Comparison of ENCODE assay signal across 7 cellular contexts in genomic region chr5:40736103-40736875, GRCh38. TPM values are rescaled to one million over a fixed set of nuclear protein-coding genes. Genes with fewer than 3 reads are reported as not detected.
DNase-seq lines count a peak whose midpoint lies in the region; ATAC-seq and TF ChIP-seq lines count a peak whose summit lies in the region.

No MANE protein-coding gene starts in this region.

- H2AFZ ChIP-seq in fibroblast of lung (ENCODE audit: low read length) (no peak overlapping the region), neuronal stem cell (ENCODE audit: low read length) (no peak overlapping the region)

- DNase-seq in G401 (ENCODE audit: low spot score) (peak; percentile 61), LHCN-M2 (ENCODE audit: low read depth) (peak; percentile 74), fibroblast of lung (ENCODE audit: low read depth in 2 of 2) (peak; percentile 53 to 78), neuronal stem cell (ENCODE audit: low spot score) (peak; percentile 27)
- no peak for DNase-seq in effector CD4-positive, alpha-beta T cell

- H3K27me3 ChIP-seq in fibroblast of lung (ENCODE audit: control insufficient read depth, insufficient read depth, low read length) (no peaks in the 10 kb centered on the region), neuronal stem cell (ENCODE audit: control insufficient read depth in 3 of 3, insufficient read depth in 3 of 3, low read depth in 1 of 3, low read length in 3 of 3) (no peaks in the 10 kb centered on the region)

- peak overlapping the region; percentile 52 for H3K27ac ChIP-seq in fibroblast of lung (ENCODE audit: insufficient read depth, low read length)
- H3K27ac ChIP-seq in neuronal stem cell (replicated peaks; ENCODE audit: low read length) = no peak overlapping the region

- no peak overlapping the region for H4K8ac ChIP-seq in neuronal stem cell (ENCODE audit: low read depth, low read length)

- no peak overlapping the region for H2BK12ac ChIP-seq in neuronal stem cell (ENCODE audit: low read length)

- H3K4me1 ChIP-seq in fibroblast of lung (ENCODE audit: control insufficient read depth, extremely low read depth, insufficient read depth, low read length) (peaks cover 14% of the 10 kb centered on the region), neuronal stem cell (ENCODE audit: control insufficient read depth in 2 of 2, insufficient read depth in 1 of 2, low read depth in 1 of 2, low read length in 2 of 2) (no peaks in the 10 kb centered on the region)

- H3K4me3 ChIP-seq in fibroblast of lung (replicated peaks in 1 of 4; ENCODE audit: control extremely low read depth in 1 of 4, insufficient read depth in 1 of 4, low read depth in 3 of 4, low read length in 4 of 4) (no peak overlapping the region), neuronal stem cell (ENCODE audit: low read length in 2 of 2) (no peak overlapping the region)

- peak; percentile 76 for ATAC-seq in GM21423 (IDR thresholded peaks at IDR 0.05; ENCODE audit: unreplicated experiment)
- peak; percentile 92 for ATAC-seq in SK-N-SH treated with all-trans-retinoic acid at 6 μM for 48 hours

- H3K9me3 ChIP-seq in fibroblast of lung (ENCODE audit: control insufficient read depth, insufficient read depth, low read depth, low read length) = no peaks in the 10 kb centered on the region
- peaks cover 0 to 19% of the 10 kb centered on the region in 2 donors for H3K9me3 ChIP-seq in neuronal stem cell (replicated peaks in 1 of 2; ENCODE audit: control insufficient read depth in 2 of 2, insufficient read depth in 1 of 2, low read depth in 1 of 2, low read length in 2 of 2)

- peak overlapping the region; percentile 28 for H3K4me2 ChIP-seq in fibroblast of lung (ENCODE audit: extremely low read depth, insufficient read depth, low read length)
- H3K4me2 ChIP-seq in neuronal stem cell (ENCODE audit: insufficient read depth, low read length, poor library complexity, severe bottlenecking) = no peak overlapping the region

- H3K9ac ChIP-seq in fibroblast of lung (ENCODE audit: insufficient read depth, low read length) = no peak overlapping the region
- no peak overlapping the region for H3K9ac ChIP-seq in neuronal stem cell (ENCODE audit: low read depth, low read length, poor library complexity)

- no peak overlapping the region for H3K14ac ChIP-seq in neuronal stem cell (ENCODE audit: low read length)

- H3K36me3 ChIP-seq in fibroblast of lung (ENCODE audit: control insufficient read depth, insufficient read depth, low read length) = no peaks in the 10 kb centered on the region
- H3K36me3 ChIP-seq in neuronal stem cell (replicated peaks in 1 of 2; ENCODE audit: control insufficient read depth in 2 of 2, insufficient read depth in 2 of 2, low read length in 2 of 2) = peaks cover 5 to 25% of the 10 kb centered on the region in 2 donors

- no peak overlapping the region for H2BK120ac ChIP-seq in neuronal stem cell (ENCODE audit: low read depth, low read length)

- no peak overlapping the region for H3K18ac ChIP-seq in neuronal stem cell (ENCODE audit: low read length)

- peak; percentile 62 to 68 for TF ChIP-seq CTCF in fibroblast of lung (conservative IDR thresholded peaks at IDR 0.05 in 1 of 2, IDR thresholded peaks at IDR 0.05 in 1 of 2; ENCODE audit: low read depth in 1 of 2, low read length in 2 of 2)

- H2BK5ac ChIP-seq in neuronal stem cell (ENCODE audit: low read length) = no peak overlapping the region

- peaks cover 2% of the 10 kb centered on the region for H3K79me2 ChIP-seq in fibroblast of lung (ENCODE audit: control insufficient read depth, insufficient read depth, low read length)

- in situ Hi-C loops in G401 (cut with HindIII; ENCODE audit: low sequenced_read_pairs) = no loop called here

- no CpG with 5 or more reads among the region's 1 CpG for WGBS in neuronal stem cell (ENCODE audit: extremely low coverage in 2 of 2, insufficient read length in 2 of 2, insufficient replicate concordance in 1 of 2), 2 donors

- H3K23ac ChIP-seq in neuronal stem cell (ENCODE audit: low read depth, low read length, poor library complexity) = no peak overlapping the region

- H4K91ac ChIP-seq in neuronal stem cell (ENCODE audit: low read depth, low read length, poor library complexity) = no peak overlapping the region

- H2AK5ac ChIP-seq in neuronal stem cell (ENCODE audit: low read depth, low read length) = no peak overlapping the region

- no peak overlapping the region for H3K4ac ChIP-seq in neuronal stem cell (ENCODE audit: low read length)

- no peak overlapping the region for H2BK15ac ChIP-seq in neuronal stem cell (ENCODE audit: low read length)

- no peaks in the 10 kb centered on the region for H4K20me1 ChIP-seq in fibroblast of lung (ENCODE audit: control insufficient read depth, extremely low read depth, insufficient read depth, low read length)

- H3K79me1 ChIP-seq in neuronal stem cell (ENCODE audit: low read depth, low read length) = peaks cover 1% of the 10 kb centered on the region

TF ChIP-seq in SK-N-SH treated with all-trans-retinoic acid at 6 μM for 48 hours, 23 proteins besides CTCF, POLR2A, EP300 and RAD21:
- TF ChIP-seq CREB5 (CRISPR knock-in tag; IDR thresholded peaks at IDR 0.05; ENCODE audit: low read depth) (no peak), ZNF565 (CRISPR knock-in tag; conservative IDR thresholded peaks at IDR 0.05; ENCODE audit: low read depth) (no peak), CSRNP3 (CRISPR knock-in tag; IDR thresholded peaks at IDR 0.05) (no peak), PPARA (CRISPR knock-in tag; IDR thresholded peaks at IDR 0.05; ENCODE audit: borderline replicate concordance) (no peak), BACH2 (CRISPR knock-in tag; IDR thresholded peaks at IDR 0.05; ENCODE audit: borderline replicate concordance) (no peak), TSHZ2 (CRISPR knock-in tag; IDR thresholded peaks at IDR 0.05) (no peak), ARNTL (CRISPR knock-in tag; IDR thresholded peaks at IDR 0.05; ENCODE audit: borderline replicate concordance, low read depth) (no peak)

RNA-seq across cellular contexts. Expression of gene TTC33, which starts 19.5 kb away (rescaled TPM):
- total RNA-seq in G401 (2014; rRNA removed; shearing (Covaris generic)) = 13.5 and 18.5 TPM in 2 replicates
- 13.7 and 14.6 TPM in 2 replicates for total RNA-seq in LHCN-M2 (2014; rRNA removed)
- 4.2 TPM for polyA plus RNA-seq in LHCN-M2 (2012)
- total RNA-seq in fibroblast of lung = 16.3 and 16.4 TPM in 2 replicates
- 8.0 and 8.7 TPM in 2 replicates for polyA plus RNA-seq in fibroblast of lung
- 6.7 and 7.5 TPM in 2 replicates for polyA plus RNA-seq in fibroblast of lung (2012)
- 2.3 TPM in 1 of 2 replicates, not detected in the other for polyA minus RNA-seq in fibroblast of lung (ENCODE audit: low replicate concordance)
- polyA plus RNA-seq in neuronal stem cell (2013, experiment 1 of 2) = 11.7 TPM
- polyA plus RNA-seq in neuronal stem cell (2013, experiment 2 of 2) = 11.9 TPM

RNA-seq across cellular contexts. Expression of gene PTGER4, which starts 56.6 kb away (rescaled TPM):
- total RNA-seq in G401 (2014; rRNA removed; shearing (Covaris generic)) = 0.37 TPM in 1 of 2 replicates, not detected in the other
- total RNA-seq in LHCN-M2 (2014; rRNA removed) = 51.9 and 62.8 TPM in 2 replicates
- polyA plus RNA-seq in LHCN-M2 (2012) = 9.9 TPM
- 3.3 and 5.4 TPM in 2 replicates for total RNA-seq in fibroblast of lung
- polyA plus RNA-seq in fibroblast of lung = 1.6 and 10.2 TPM in 2 replicates
- 1.4 and 8.3 TPM in 2 replicates for polyA plus RNA-seq in fibroblast of lung (2012)
- polyA minus RNA-seq in fibroblast of lung (ENCODE audit: low replicate concordance) = 1.9 and 10.2 TPM in 2 replicates
- 0.04 TPM for polyA plus RNA-seq in neuronal stem cell (2013, experiment 1 of 2)
- 0.11 TPM for polyA plus RNA-seq in neuronal stem cell (2013, experiment 2 of 2)
